Comparison of ENCODE assay signal across 10 cellular contexts in the genomic region with DNA sequence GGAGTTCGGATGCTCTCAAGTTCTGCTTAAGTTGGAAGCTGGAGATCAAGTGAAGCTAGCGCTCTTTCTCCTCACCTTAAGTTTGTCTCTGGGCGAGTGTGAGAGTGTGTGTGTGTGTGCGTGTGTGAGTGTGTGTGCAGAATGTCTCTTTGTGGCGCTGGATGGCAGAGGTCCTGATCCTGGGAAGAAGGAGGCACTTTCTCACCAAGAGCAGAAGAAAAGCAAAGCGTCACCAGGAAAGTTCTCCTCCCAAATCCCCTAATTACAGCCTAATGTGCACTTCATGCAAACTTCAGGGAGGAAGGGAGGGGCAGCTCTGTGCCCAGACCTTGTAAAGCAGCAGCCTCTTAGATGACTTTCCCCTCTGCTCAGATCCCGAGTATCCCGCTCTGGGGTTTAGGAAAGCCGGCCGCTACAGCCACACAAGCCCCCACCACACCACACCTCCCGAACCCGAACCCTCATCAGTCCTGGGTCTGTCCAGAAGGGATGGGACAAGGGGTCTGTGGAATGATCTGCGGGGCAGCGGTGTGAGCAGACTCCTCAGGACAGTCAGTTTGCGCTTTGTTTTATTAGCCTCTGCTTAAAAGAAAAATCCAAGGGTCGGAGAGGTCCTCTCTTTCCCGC. TPM values are rescaled to one million over a fixed set of nuclear protein-coding genes. Genes with fewer than 3 reads are reported as not detected.
DNase-seq lines count a peak whose midpoint lies in the region; ATAC-seq and TF ChIP-seq lines count a peak whose summit lies in the region.
"Had no signal": no experiment of that assay in that cellular context is flagged by ENCODE, and none has a peak within 500 bp of the region (broad histone marks: within the 10 kb centered on the region; RNA-seq: fewer than 3 reads in every experiment).

A gene (minus strand): TSS at position 51 of the 627 bp plus-strand sequence. CDS start 47,332 bp downstream, outside the sequence.

- H3K4me3 Mint-ChIP-seq in CD8-positive, alpha-beta memory T cell: peak within 1 kb of the TSS in 5 of 7 donors; percentile 49 to 72 (median 70)
- H3K4me3 Mint-ChIP-seq in activated naive CD4-positive, alpha-beta T cell treated with anti-CD3 and anti-CD28 coated beads, Interleukin-2, amount 10 ng/mL, durations not matched to agents 7 days and 5 days: no peak within 1 kb of the TSS

- H3K9ac ChIP-seq in parathyroid adenoma: no peak within 1 kb of the TSS

- peak within 1 kb of the TSS; percentile 82 for H2AFZ ChIP-seq in parathyroid adenoma

- H3K27me3 Mint-ChIP-seq in CD8-positive, alpha-beta memory T cell: peaks cover 30 to 62% of the 10 kb centered on the region in 2 donors
- H3K27me3 Mint-ChIP-seq in activated naive CD4-positive, alpha-beta T cell treated with anti-CD3 and anti-CD28 coated beads, Interleukin-2, amount 10 ng/mL, durations not matched to agents 7 days and 5 days: peaks cover 31% of the 10 kb centered on the region

- no peak for ATAC-seq in omental fat pad (ENCODE audit: low FRiP score)

- H3K27ac ChIP-seq in CD8-positive, alpha-beta memory T cell (ENCODE audit: low read depth, low read length): no peak within 1 kb of the TSS
- H3K27ac ChIP-seq in SJCRH30: peak within 1 kb of the TSS; percentile 56
- no peak within 1 kb of the TSS for H3K27ac ChIP-seq in parathyroid adenoma

- no peaks in the 10 kb centered on the region for H3K36me3 ChIP-seq in CD8-positive, alpha-beta memory T cell (ENCODE audit: insufficient read depth, low read length)
- no peaks in the 10 kb centered on the region for H3K36me3 ChIP-seq in SJCRH30
- H3K36me3 ChIP-seq in parathyroid adenoma (ENCODE audit: control insufficient read depth, insufficient read depth, low read length): no peaks in the 10 kb centered on the region

- no peak within 1 kb of the TSS for H3K27ac Mint-ChIP-seq in CD8-positive, alpha-beta memory T cell
- no peak within 1 kb of the TSS for H3K27ac Mint-ChIP-seq in activated naive CD4-positive, alpha-beta T cell treated with anti-CD3 and anti-CD28 coated beads, Interleukin-2, amount 10 ng/mL, durations not matched to agents 7 days and 5 days

- H3K4me1 ChIP-seq in CD8-positive, alpha-beta memory T cell (ENCODE audit: insufficient read depth, low read length): no peaks in the 10 kb centered on the region
- H3K4me1 ChIP-seq in SJCRH30 (peaks cover 18% of the 10 kb centered on the region), parathyroid adenoma (no peaks in the 10 kb centered on the region)

- POLR2A ChIA-PET in CD8-positive, alpha-beta memory T cell (lab: Charles Lee): no interaction called here

- H3K4me2 ChIP-seq in parathyroid adenoma (ENCODE audit: low read length): peak within 1 kb of the TSS; percentile 75

- H3K79me2 ChIP-seq in parathyroid adenoma: no peaks in the 10 kb centered on the region

- H3K9me3 ChIP-seq in CD8-positive, alpha-beta memory T cell (ENCODE audit: low read length): no peaks in the 10 kb centered on the region
- H3K9me3 ChIP-seq in SJCRH30 (replicated peaks) (no peaks in the 10 kb centered on the region), parathyroid adenoma (ENCODE audit: control insufficient read depth, low read length) (no peaks in the 10 kb centered on the region)

- peaks cover 11% of the 10 kb centered on the region for H3K27me3 ChIP-seq in CD8-positive, alpha-beta memory T cell (ENCODE audit: insufficient read depth, low read length, poor library complexity, severe bottlenecking)
- no peaks in the 10 kb centered on the region; the same call in 1 of the 2 replicates for H3K27me3 ChIP-seq in SJCRH30
- H3K27me3 ChIP-seq in parathyroid adenoma (ENCODE audit: control insufficient read depth, insufficient read depth, low read length): no peaks in the 10 kb centered on the region

- DNase-seq in CD8-positive, alpha-beta memory T cell: no peak
- DNase-seq in SJCRH30 (peak in 1 of 2 experiments; percentile 10), fibroblast of pulmonary artery (ENCODE audit: low read depth) (no peak), mesenteric fat pad (ENCODE audit: low spot score) (no peak), omental fat pad (ENCODE audit: low spot score) (no peak), kidney glomerular epithelial cell (lab: John Stamatoyannopoulos, UW) (no peak)
- DNase-seq in activated naive CD4-positive, alpha-beta T cell treated with anti-CD3 and anti-CD28 coated beads, Interleukin-2, amount 10 ng/mL, durations not matched to agents 7 days and 5 days: no peak
- DNase-seq: foreskin melanocyte had no signal

- CTCF ChIA-PET in CD8-positive, alpha-beta memory T cell (lab: Charles Lee): interaction anchor here (0.7 kb wide), 1 partner anchor 9 kb away, joined by 3 read pairs; no protein-coding TSS in a partner anchor
- CTCF ChIA-PET in activated naive CD4-positive, alpha-beta T cell treated with anti-CD3 and anti-CD28 coated beads, Interleukin-2, amount 10 ng/mL, durations not matched to agents 7 days and 5 days (lab: Charles Lee): no interaction called here

- peaks cover 7 to 19% (median 18%) of the 10 kb centered on the region in 3 donors for H3K4me1 Mint-ChIP-seq in CD8-positive, alpha-beta memory T cell
- peaks cover 6% of the 10 kb centered on the region for H3K4me1 Mint-ChIP-seq in activated naive CD4-positive, alpha-beta T cell treated with anti-CD3 and anti-CD28 coated beads, Interleukin-2, amount 10 ng/mL, durations not matched to agents 7 days and 5 days

- H3K4me3 ChIP-seq in CD8-positive, alpha-beta memory T cell (ENCODE audit: low read length): no peak within 1 kb of the TSS
- H3K4me3 ChIP-seq in SJCRH30 (peak within 1 kb of the TSS; percentile 73), fibroblast of pulmonary artery (replicated peaks; ENCODE audit: low read depth, low read length) (peak within 1 kb of the TSS; percentile 57), parathyroid adenoma (ENCODE audit: low read depth, low read length) (peak within 1 kb of the TSS; percentile 53)

- H3K9me3 Mint-ChIP-seq in CD8-positive, alpha-beta memory T cell: no peaks in the 10 kb centered on the region
- H3K9me3 Mint-ChIP-seq in activated naive CD4-positive, alpha-beta T cell treated with anti-CD3 and anti-CD28 coated beads, Interleukin-2, amount 10 ng/mL, durations not matched to agents 7 days and 5 days: no peaks in the 10 kb centered on the region

- TF ChIP-seq CTCF in fibroblast of pulmonary artery (IDR thresholded peaks at IDR 0.05; ENCODE audit: low read length, missing control alignments): no peak
- no peak for TF ChIP-seq CTCF in parathyroid adenoma (IDR thresholded peaks at IDR 0.05)
- no peak for TF ChIP-seq CTCF in omental fat pad (IDR thresholded peaks at IDR 0.05)

- H3K36me3 Mint-ChIP-seq in CD8-positive, alpha-beta memory T cell: no peaks in the 10 kb centered on the region
- no peaks in the 10 kb centered on the region for H3K36me3 Mint-ChIP-seq in activated naive CD4-positive, alpha-beta T cell treated with anti-CD3 and anti-CD28 coated beads, Interleukin-2, amount 10 ng/mL, durations not matched to agents 7 days and 5 days

RNA-seq across cellular contexts. Expression of the gene that starts here (rescaled TPM):
- not detected for total RNA-seq in CD8-positive, alpha-beta memory T cell
- not detected for polyA plus RNA-seq in CD8-positive, alpha-beta memory T cell
- total RNA-seq in SJCRH30 (2014; rRNA removed; shearing (Covaris generic)): 0.53 and 1.6 TPM in 2 replicates
- not detected for total RNA-seq in mesenteric fat pad
- total RNA-seq in omental fat pad: not detected
- total RNA-seq: T-helper 2 cell treated with Interferon-gamma antibody and Interleukin-4, amounts not matched to agents 100 ng/mL and 5 ng/mL, for 36 hours had no signal
